ENCODE assay signal across 36 cellular contexts in genomic region chr12:130414381-130414780, GRCh38.
"Had no signal": no experiment of that assay in that cellular context is flagged by ENCODE, and none has a peak within 500 bp of the region (broad histone marks: within the 10 kb centered on the region; RNA-seq: fewer than 3 reads in every experiment).

No MANE protein-coding gene starts in this region.

- H3K9me3 ChIP-seq: adrenal gland, body of pancreas, breast epithelium had no signal

- H3K27me3 Mint-ChIP-seq: activated B cell treated with CpG ODN at 0.5 μM for 24 hours had no signal

- H3K36me3 Mint-ChIP-seq: activated CD4-positive, alpha-beta memory T cell treated with anti-CD3 and anti-CD28 coated beads for 36 hours; activated naive CD4-positive, alpha-beta T cell treated with anti-CD3 and anti-CD28 coated beads, Interleukin-2, amount 50 U/mL, for 72 hours; activated naive CD8-positive, alpha-beta T cell treated with anti-CD3 and anti-CD28 coated beads for 36 hours had no signal

- H3K4me3 ChIP-seq: adrenal gland, body of pancreas, breast epithelium had no signal

- ATAC-seq: activated CD8-positive, alpha-beta T cell treated with anti-CD3 and anti-CD28 coated beads for 36 hours; activated naive CD4-positive, alpha-beta T cell treated with anti-CD3 and anti-CD28 coated beads, Interleukin-2, amount 50 U/mL, for 72 hours; activated T-cell treated with anti-CD3 and anti-CD28 coated beads, Interleukin-2, amount 50 U/mL, for 4 hours; activated T-cell treated with anti-CD3 and anti-CD28 coated beads, Interleukin-2, amount 50 U/mL, for 72 hours; activated T-helper 17 cell treated with anti-CD3 and anti-CD28 coated beads, Interleukin-2, amount 50 U/mL, for 72 hours; body of pancreas had no signal

- H3K4me3 Mint-ChIP-seq: activated B cell treated with CpG ODN at 0.5 μM for 24 hours; activated CD4-positive, alpha-beta memory T cell treated with anti-CD3 and anti-CD28 coated beads for 36 hours; activated CD4-positive, alpha-beta T cell treated with anti-CD3 and anti-CD28 coated beads, Interleukin-2, amount 10 ng/mL, durations not matched to agents 24 days and 14 days; activated CD8-positive, alpha-beta T cell treated with anti-CD3 and anti-CD28 coated beads for 36 hours; activated naive CD4-positive, alpha-beta T cell treated with anti-CD3 and anti-CD28 coated beads for 36 hours; activated naive CD8-positive, alpha-beta T cell treated with anti-CD3 and anti-CD28 coated beads for 36 hours; activated T-cell treated with anti-CD3 and anti-CD28 coated beads, Interleukin-2, amount 50 U/mL, for 4 hours; activated T-cell treated with anti-CD3 and anti-CD28 coated beads, Interleukin-2, amount 50 U/mL, for 72 hours; activated T-helper 1 cell treated with anti-CD3 and anti-CD28 coated beads, Interleukin-12 subunit alpha, Interleukin-12 subunit beta, Interleukin-2, Interleukin-4 antibody, amounts not matched to agents 30 ng/mL and 10 ng/mL and 1 ng/mL, durations not matched to agents 14 hours and 24 hours and 36 hours; activated T-helper 17 cell treated with anti-CD3 and anti-CD28 coated beads, Interleukin-2, amount 50 U/mL, for 72 hours; T-helper 1 cell treated with Interleukin-12 subunit alpha and Interleukin-12 subunit beta and Interleukin-4 antibody, amounts not matched to agents 30 μg/mL and 1 μg/mL, for 36 hours; T-helper 2 cell treated with Interferon-gamma antibody and Interleukin-4, amounts not matched to agents 5 μg/mL and 100 μg/mL, for 36 hours had no signal

- H3K4me1 ChIP-seq: adrenal gland, body of pancreas, breast epithelium had no signal

- H3K36me3 ChIP-seq: adrenal gland, brain microvascular endothelial cell, breast epithelium had no signal

- H3K4me1 Mint-ChIP-seq: activated B cell treated with CpG ODN at 0.5 μM for 24 hours; activated CD4-positive, alpha-beta T cell treated with anti-CD3 and anti-CD28 coated beads, Interleukin-2, amount 10 ng/mL, durations not matched to agents 24 days and 14 days; activated naive CD8-positive, alpha-beta T cell treated with anti-CD3 and anti-CD28 coated beads for 36 hours; activated T-helper 17 cell treated with anti-CD3 and anti-CD28 coated beads, Interleukin-2, amount 50 U/mL, for 72 hours had no signal

- H3K27ac ChIP-seq: adrenal gland, body of pancreas, brain microvascular endothelial cell, breast epithelium, VCaP had no signal

- H3K27me3 ChIP-seq: adrenal gland, body of pancreas, brain microvascular endothelial cell, breast epithelium had no signal

- H3K27ac Mint-ChIP-seq: activated B cell treated with CpG ODN at 0.5 μM for 24 hours; activated CD4-positive, alpha-beta memory T cell treated with anti-CD3 and anti-CD28 coated beads for 36 hours; activated CD4-positive, alpha-beta T cell treated with anti-CD3 and anti-CD28 coated beads, Interleukin-2, amount 10 ng/mL, durations not matched to agents 24 days and 14 days; activated CD8-positive, alpha-beta T cell treated with anti-CD3 and anti-CD28 coated beads for 36 hours; activated naive CD4-positive, alpha-beta T cell treated with anti-CD3 and anti-CD28 coated beads for 36 hours; activated naive CD4-positive, alpha-beta T cell treated with anti-CD3 and anti-CD28 coated beads, Interleukin-2, amount 50 U/mL, for 72 hours; activated naive CD8-positive, alpha-beta T cell treated with anti-CD3 and anti-CD28 coated beads for 36 hours; activated T-cell treated with anti-CD3 and anti-CD28 coated beads, Interleukin-2, amount 50 U/mL, for 72 hours; activated T-helper 1 cell treated with anti-CD3 and anti-CD28 coated beads, Interleukin-12 subunit alpha, Interleukin-12 subunit beta, Interleukin-2, Interleukin-4 antibody, amounts not matched to agents 30 ng/mL and 10 ng/mL and 1 ng/mL, durations not matched to agents 14 hours and 24 hours and 36 hours; activated T-helper 17 cell treated with anti-CD3 and anti-CD28 coated beads, Interleukin-2, amount 50 U/mL, for 72 hours; T-helper 2 cell treated with Interferon-gamma antibody and Interleukin-4, amounts not matched to agents 5 μg/mL and 100 μg/mL, for 36 hours had no signal

- DNase-seq: activated B cell treated with CpG ODN at 0.5 μM for 24 hours; activated CD4-positive, alpha-beta memory T cell treated with anti-CD3 and anti-CD28 coated beads for 36 hours; activated CD4-positive, alpha-beta T cell treated with anti-CD3 and anti-CD28 coated beads for 4 hours; activated CD4-positive, alpha-beta T cell treated with anti-CD3 and anti-CD28 coated beads, Interleukin-2, amount 10 ng/mL, durations not matched to agents 24 days and 14 days; activated CD4-positive, alpha-beta T cell treated with anti-CD3 and anti-CD28 coated beads, Interleukin-2, amount 50 U/mL, for 1 hour; activated CD4-positive, alpha-beta T cell treated with anti-CD3 and anti-CD28 coated beads, Interleukin-2, amount 50 U/mL, for 4 hours; activated CD4-positive, CD25-positive, alpha-beta regulatory T cell treated with anti-CD3 and anti-CD28 coated beads, Interleukin-2, amount 50 U/mL, for 72 hours; activated CD8-positive, alpha-beta memory T cell treated with anti-CD3 and anti-CD28 coated beads, Interleukin-2, amount 50 U/mL, for 4 hours; activated CD8-positive, alpha-beta T cell treated with anti-CD3 and anti-CD28 coated beads for 36 hours; activated effector memory CD4-positive, alpha-beta T cell treated with anti-CD3 and anti-CD28 coated beads, Interleukin-2, amount 50 U/mL, for 16 hours; activated gamma-delta T cell treated with Interleukin-2 at 50 U/mL for 16 hours; activated naive CD4-positive, alpha-beta T cell; activated naive CD4-positive, alpha-beta T cell treated with anti-CD3 and anti-CD28 coated beads for 36 hours; activated naive CD4-positive, alpha-beta T cell treated with anti-CD3 and anti-CD28 coated beads, Interleukin-2, amount 50 U/mL, for 16 hours; activated naive CD8-positive, alpha-beta T cell treated with anti-CD3 and anti-CD28 coated beads for 36 hours; activated T-cell treated with anti-CD3 and anti-CD28 coated beads for 4 hours; activated T-cell treated with anti-CD3 and anti-CD28 coated beads, Interleukin-2, amount 50 U/mL, for 1 hour; activated T-cell treated with anti-CD3 and anti-CD28 coated beads, Interleukin-2, amount 50 U/mL, for 4 hours; activated T-cell treated with anti-CD3 and anti-CD28 coated beads, Interleukin-2, amount 50 U/mL, for 72 hours; amniotic stem cell; aorta; body of pancreas; brain microvascular endothelial cell; central memory CD4-positive, alpha-beta T cell; SW 1271; T-helper 1 cell; T-helper 2 cell; T-helper 9 cell had no signal

- H3K9me3 Mint-ChIP-seq: activated B cell treated with CpG ODN at 0.5 μM for 24 hours; activated CD4-positive, alpha-beta memory T cell treated with anti-CD3 and anti-CD28 coated beads for 36 hours; activated CD4-positive, alpha-beta T cell treated with anti-CD3 and anti-CD28 coated beads, Interleukin-2, amount 10 ng/mL, durations not matched to agents 24 days and 14 days; activated CD8-positive, alpha-beta T cell treated with anti-CD3 and anti-CD28 coated beads for 36 hours; activated naive CD4-positive, alpha-beta T cell treated with anti-CD3 and anti-CD28 coated beads for 36 hours; activated naive CD4-positive, alpha-beta T cell treated with anti-CD3 and anti-CD28 coated beads, Interleukin-2, amount 50 U/mL, for 72 hours; activated naive CD8-positive, alpha-beta T cell treated with anti-CD3 and anti-CD28 coated beads for 36 hours; activated T-cell treated with anti-CD3 and anti-CD28 coated beads, Interleukin-2, amount 50 U/mL, for 4 hours; activated T-helper 1 cell treated with anti-CD3 and anti-CD28 coated beads, Interleukin-12 subunit alpha, Interleukin-12 subunit beta, Interleukin-2, Interleukin-4 antibody, amounts not matched to agents 30 ng/mL and 10 ng/mL and 1 ng/mL, durations not matched to agents 14 hours and 24 hours and 36 hours; activated T-helper 17 cell treated with anti-CD3 and anti-CD28 coated beads, Interleukin-2, amount 50 U/mL, for 72 hours; T-helper 1 cell treated with Interleukin-12 subunit alpha and Interleukin-12 subunit beta and Interleukin-4 antibody, amounts not matched to agents 30 μg/mL and 1 μg/mL, for 36 hours; T-helper 2 cell treated with Interferon-gamma antibody and Interleukin-4, amounts not matched to agents 5 μg/mL and 100 μg/mL, for 36 hours had no signal
